ENCODE assay signal across 1 cellular context in the genomic region with DNA sequence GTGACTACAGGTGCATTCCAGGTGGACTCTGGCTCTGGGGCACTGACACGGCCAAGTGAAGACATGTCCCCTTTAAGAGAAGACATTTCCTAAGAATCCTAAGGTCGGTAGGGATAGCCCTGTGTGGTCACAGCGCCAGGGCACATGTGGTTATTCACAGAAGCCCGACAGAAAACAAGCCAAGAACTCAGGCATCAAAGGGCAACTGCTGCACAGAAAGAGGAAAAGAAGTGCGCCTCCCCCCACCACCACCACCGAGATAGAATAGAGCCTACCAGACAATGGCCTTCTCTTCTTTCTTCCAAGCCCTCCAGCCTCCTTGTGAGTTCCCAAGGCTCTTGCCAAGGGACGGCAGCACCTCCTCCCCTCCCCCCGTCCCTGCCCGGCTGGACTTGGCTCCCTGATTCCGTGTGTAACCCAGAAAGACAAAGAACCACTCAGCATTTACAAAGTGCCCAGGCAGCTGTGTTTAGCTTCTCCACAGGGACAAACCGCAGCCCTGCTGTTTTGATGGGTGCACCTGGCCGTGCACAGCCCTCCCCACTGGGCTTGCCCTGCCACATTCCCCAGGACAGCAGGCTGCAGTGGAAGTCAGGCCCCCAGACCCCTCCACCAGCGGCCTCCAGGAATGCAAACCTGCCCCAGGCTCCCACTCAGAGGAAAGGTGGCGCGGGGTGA.
TF ChIP-seq lines count a peak whose summit lies in the region.

No MANE protein-coding gene starts in this region.

TF ChIP-seq in GM12878, 131 proteins besides CTCF, POLR2A, EP300 and RAD21:
- no peak for TF ChIP-seq ZZZ3 (IDR thresholded peaks at IDR 0.05; ENCODE audit: control insufficient read depth, insufficient read length, low read depth)
- TF ChIP-seq TAF1 (IDR thresholded peaks at IDR 0.05; ENCODE audit: borderline replicate concordance, low read depth, low read length), result no peak
- TF ChIP-seq, protein P1, sequence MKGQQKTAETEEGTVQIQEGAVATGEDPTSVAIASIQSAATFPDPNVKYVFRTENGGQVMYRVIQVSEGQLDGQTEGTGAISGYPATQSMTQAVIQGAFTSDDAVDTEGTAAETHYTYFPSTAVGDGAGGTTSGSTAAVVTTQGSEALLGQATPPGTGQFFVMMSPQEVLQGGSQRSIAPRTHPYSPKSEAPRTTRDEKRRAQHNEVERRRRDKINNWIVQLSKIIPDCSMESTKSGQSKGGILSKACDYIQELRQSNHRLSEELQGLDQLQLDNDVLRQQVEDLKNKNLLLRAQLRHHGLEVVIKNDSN (IDR thresholded peaks at IDR 0.05; ENCODE audit: borderline replicate concordance, extremely low read length, insufficient read depth, low read depth, low read length), result no peak
- TF ChIP-seq SPI1 (IDR thresholded peaks at IDR 0.05; ENCODE audit: borderline replicate concordance, insufficient read depth, low read depth, low read length), result no peak
- no peak for TF ChIP-seq HDAC6 (IDR thresholded peaks at IDR 0.05; ENCODE audit: unreplicated experiment)
- no peak for TF ChIP-seq SRF (IDR thresholded peaks at IDR 0.05; ENCODE audit: low read depth in 2 of 2, low read length in 2 of 2)
- no peak for TF ChIP-seq TCF12 (IDR thresholded peaks at IDR 0.05; ENCODE audit: low read depth, low read length)
- no peak for TF ChIP-seq ATF7 (IDR thresholded peaks at IDR 0.05; ENCODE audit: low read depth)
- no peak for TF ChIP-seq ZBED1 (IDR thresholded peaks at IDR 0.05; ENCODE audit: borderline replicate concordance)
- TF ChIP-seq, protein P2, sequence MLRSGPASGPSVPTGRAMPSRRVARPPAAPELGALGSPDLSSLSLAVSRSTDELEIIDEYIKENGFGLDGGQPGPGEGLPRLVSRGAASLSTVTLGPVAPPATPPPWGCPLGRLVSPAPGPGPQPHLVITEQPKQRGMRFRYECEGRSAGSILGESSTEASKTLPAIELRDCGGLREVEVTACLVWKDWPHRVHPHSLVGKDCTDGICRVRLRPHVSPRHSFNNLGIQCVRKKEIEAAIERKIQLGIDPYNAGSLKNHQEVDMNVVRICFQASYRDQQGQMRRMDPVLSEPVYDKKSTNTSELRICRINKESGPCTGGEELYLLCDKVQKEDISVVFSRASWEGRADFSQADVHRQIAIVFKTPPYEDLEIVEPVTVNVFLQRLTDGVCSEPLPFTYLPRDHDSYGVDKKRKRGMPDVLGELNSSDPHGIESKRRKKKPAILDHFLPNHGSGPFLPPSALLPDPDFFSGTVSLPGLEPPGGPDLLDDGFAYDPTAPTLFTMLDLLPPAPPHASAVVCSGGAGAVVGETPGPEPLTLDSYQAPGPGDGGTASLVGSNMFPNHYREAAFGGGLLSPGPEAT (IDR thresholded peaks at IDR 0.05; ENCODE audit: low read depth), result no peak
- TF ChIP-seq, protein P3, sequence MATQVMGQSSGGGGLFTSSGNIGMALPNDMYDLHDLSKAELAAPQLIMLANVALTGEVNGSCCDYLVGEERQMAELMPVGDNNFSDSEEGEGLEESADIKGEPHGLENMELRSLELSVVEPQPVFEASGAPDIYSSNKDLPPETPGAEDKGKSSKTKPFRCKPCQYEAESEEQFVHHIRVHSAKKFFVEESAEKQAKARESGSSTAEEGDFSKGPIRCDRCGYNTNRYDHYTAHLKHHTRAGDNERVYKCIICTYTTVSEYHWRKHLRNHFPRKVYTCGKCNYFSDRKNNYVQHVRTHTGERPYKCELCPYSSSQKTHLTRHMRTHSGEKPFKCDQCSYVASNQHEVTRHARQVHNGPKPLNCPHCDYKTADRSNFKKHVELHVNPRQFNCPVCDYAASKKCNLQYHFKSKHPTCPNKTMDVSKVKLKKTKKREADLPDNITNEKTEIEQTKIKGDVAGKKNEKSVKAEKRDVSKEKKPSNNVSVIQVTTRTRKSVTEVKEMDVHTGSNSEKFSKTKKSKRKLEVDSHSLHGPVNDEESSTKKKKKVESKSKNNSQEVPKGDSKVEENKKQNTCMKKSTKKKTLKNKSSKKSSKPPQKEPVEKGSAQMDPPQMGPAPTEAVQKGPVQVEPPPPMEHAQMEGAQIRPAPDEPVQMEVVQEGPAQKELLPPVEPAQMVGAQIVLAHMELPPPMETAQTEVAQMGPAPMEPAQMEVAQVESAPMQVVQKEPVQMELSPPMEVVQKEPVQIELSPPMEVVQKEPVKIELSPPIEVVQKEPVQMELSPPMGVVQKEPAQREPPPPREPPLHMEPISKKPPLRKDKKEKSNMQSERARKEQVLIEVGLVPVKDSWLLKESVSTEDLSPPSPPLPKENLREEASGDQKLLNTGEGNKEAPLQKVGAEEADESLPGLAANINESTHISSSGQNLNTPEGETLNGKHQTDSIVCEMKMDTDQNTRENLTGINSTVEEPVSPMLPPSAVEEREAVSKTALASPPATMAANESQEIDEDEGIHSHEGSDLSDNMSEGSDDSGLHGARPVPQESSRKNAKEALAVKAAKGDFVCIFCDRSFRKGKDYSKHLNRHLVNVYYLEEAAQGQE (IDR thresholded peaks at IDR 0.05; ENCODE audit: low read depth, low read length), result no peak
- TF ChIP-seq JUND (IDR thresholded peaks at IDR 0.05; ENCODE audit: low read depth, low read length), result no peak
- no peak for TF ChIP-seq FOXK2 (IDR thresholded peaks at IDR 0.05)
- no peak for TF ChIP-seq SUPT20H (IDR thresholded peaks at IDR 0.05; ENCODE audit: borderline replicate concordance, control insufficient read depth, low read depth, low read length)
- no peak for TF ChIP-seq BACH1 (IDR thresholded peaks at IDR 0.05; ENCODE audit: borderline replicate concordance)
